ENCODE assay signal across 11 cellular contexts in the genomic region with DNA sequence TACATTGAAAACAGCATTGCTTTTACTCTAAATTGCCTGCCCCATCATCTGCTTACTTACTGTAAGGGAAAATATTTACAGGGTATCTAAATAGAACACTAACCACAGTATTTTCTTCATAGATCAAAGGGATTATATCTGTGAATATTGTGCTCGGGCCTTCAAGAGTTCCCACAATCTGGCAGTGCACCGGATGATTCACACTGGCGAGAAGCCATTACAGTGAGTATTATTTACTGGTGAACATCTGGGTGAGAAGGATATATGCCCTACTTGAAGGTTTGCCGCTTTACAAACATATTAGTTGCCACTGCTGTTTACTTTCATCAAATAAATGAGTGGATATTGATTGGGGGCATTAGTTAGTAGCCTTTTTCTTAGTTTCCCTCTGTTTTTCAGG. TPM values are rescaled to one million over a fixed set of nuclear protein-coding genes. Genes with fewer than 3 reads are reported as not detected.
DNase-seq lines count a peak whose midpoint lies in the region; ATAC-seq, FAIRE-seq and TF ChIP-seq lines count a peak whose summit lies in the region.
"Had no signal": no experiment of that assay in that cellular context is flagged by ENCODE, and none has a peak within 500 bp of the region (broad histone marks: within the 10 kb centered on the region; RNA-seq: fewer than 3 reads in every experiment).

No MANE protein-coding gene starts in this region.

- no peak overlapping the region for H2BK120ac ChIP-seq in IMR-90 (ENCODE audit: low read depth, low read length)

- peaks cover 7% of the 10 kb centered on the region for H3K4me1 Mint-ChIP-seq in T-helper 17 cell

- H3K4me1 ChIP-seq in IMR-90 (ENCODE audit: control insufficient read depth, insufficient read depth, low read length) (peaks cover 4% of the 10 kb centered on the region), endothelial cell of umbilical vein (ENCODE audit: control insufficient read depth, extremely low read depth, insufficient read depth, low read length) (no peaks in the 10 kb centered on the region)
- H3K4me1 ChIP-seq: Caco-2 had no signal

- H3K56ac ChIP-seq in IMR-90 (ENCODE audit: extremely low read depth, insufficient read depth, low read length), result no peak overlapping the region

- no peaks in the 10 kb centered on the region for H3K27me3 ChIP-seq in IMR-90 (ENCODE audit: control insufficient read depth, insufficient read depth, low read length)
- H3K27me3 ChIP-seq in endothelial cell of umbilical vein (ENCODE audit: control insufficient read depth in 2 of 2, insufficient read depth in 2 of 2, low read length in 2 of 2), result no peaks in the 10 kb centered on the region

- no peak overlapping the region for H4K91ac ChIP-seq in IMR-90 (ENCODE audit: insufficient read depth, low read depth, low read length)

- in situ Hi-C loops in IMR-90 (cut with MboI; ENCODE audit: low sequenced_read_pairs), result no loop called here

- no peaks in the 10 kb centered on the region for H3K27me3 Mint-ChIP-seq in T-helper 17 cell

- H3K79me1 ChIP-seq in IMR-90 (ENCODE audit: low read depth in 1 of 2, low read length in 2 of 2), result peaks cover 40 to 44% of the 10 kb centered on the region in 2 experiments

- H3K27ac Mint-ChIP-seq in T-helper 17 cell, result no peak overlapping the region

- CTCF ChIA-PET in IMR-90 (lab: Yijun Ruan, JAX) (interaction anchor here (1.3 kb wide), 1 partner anchor 13 kb away, joined by 4 read pairs; no protein-coding TSS in a partner anchor), endothelial cell of umbilical vein (lab: Charles Lee) (interaction anchor here (2.4 kb wide), 1 partner anchor 12 kb away, joined by 13 read pairs; no protein-coding TSS in a partner anchor)

- no peak overlapping the region for H3K23ac ChIP-seq in IMR-90 (ENCODE audit: low read depth, low read length)

- TF ChIP-seq CTCF in AG09319 (IDR thresholded peaks at IDR 0.05; ENCODE audit: low read depth, low read length), result no peak
- no peak for TF ChIP-seq CTCF in IMR-90 (conservative IDR thresholded peaks at IDR 0.05; ENCODE audit: low read depth, low read length)
- no peak for TF ChIP-seq CTCF in endothelial cell of umbilical vein (IDR thresholded peaks at IDR 0.05; ENCODE audit: extremely low read depth in 1 of 2, insufficient read depth in 1 of 2, low read depth in 1 of 2, low read length in 2 of 2)

- H2BK15ac ChIP-seq in IMR-90 (ENCODE audit: low read depth, low read length), result no peak overlapping the region

- BruUV-seq in IMR-90 (replicated peaks; lab: Mats Ljungman, UMichigan), result no TSS peak
- BruUV-seq in endothelial cell of umbilical vein (replicated peaks; lab: Mats Ljungman, UMichigan), result no TSS peak

- no peaks in the 10 kb centered on the region for H3K79me2 ChIP-seq in endothelial cell of umbilical vein (ENCODE audit: control insufficient read depth, insufficient read depth, low read length)

- peak overlapping the region; percentile 16 for H2BK5ac ChIP-seq in IMR-90 (ENCODE audit: low read depth, low read length, poor library complexity, severe bottlenecking)

- H2BK20ac ChIP-seq in IMR-90 (ENCODE audit: low read depth, low read length), result no peak overlapping the region

- no peak overlapping the region for H3K4ac ChIP-seq in IMR-90 (ENCODE audit: low read depth, low read length)

- WGBS in IMR-90 (ENCODE audit: extremely low coverage in 2 of 2, insufficient read length in 1 of 2), 2 experiments, result no CpG with 5 or more reads among the region's 4 CpGs

- no peak overlapping the region for H2AK5ac ChIP-seq in IMR-90 (ENCODE audit: low read depth, low read length)

- peaks cover 13% of the 10 kb centered on the region for H3K36me3 Mint-ChIP-seq in T-helper 17 cell (ENCODE audit: low read depth)

- dilution Hi-C loops in IMR-90 (cut with HindIII; ENCODE audit: low sequenced_read_pairs, unreplicated experiment), result no loop called here
- dilution Hi-C loops in endothelial cell of umbilical vein (cut with MboI; ENCODE audit: extremely low pct_ligation_motif_present, low sequenced_read_pairs), result no loop called here

- H4K8ac ChIP-seq in IMR-90 (ENCODE audit: low read depth in 2 of 2, low read length in 2 of 2), result no peak overlapping the region

- no peak overlapping the region for H2AK9ac ChIP-seq in IMR-90 (replicated peaks; ENCODE audit: low read depth, low read length, poor library complexity)

- H4K20me1 ChIP-seq in IMR-90 (ENCODE audit: insufficient read depth, low read length), result 0 out of 2 replicates have a peak, but pooled peaks cover 3% of the 10 kb centered on the region
- no peaks in the 10 kb centered on the region for H4K20me1 ChIP-seq in endothelial cell of umbilical vein (replicated peaks; ENCODE audit: control insufficient read depth, extremely low read depth, insufficient read depth, low read length)

- intact Hi-C loops in IMR-90 (cut with micrococcal nuclease) (no loop called here), endothelial cell of umbilical vein (cut with micrococcal nuclease) (no loop called here)

- no peak overlapping the region for H3K4me3 Mint-ChIP-seq in T-helper 17 cell
- H3K4me3 Mint-ChIP-seq: stimulated activated effector memory CD8-positive, alpha-beta T cell treated with anti-CD3 and anti-CD28 coated beads, Interleukin-12 subunit alpha, Interleukin-12 subunit beta, amount 100 ng/mL, for 72 hours had no signal

- H3K14ac ChIP-seq in IMR-90 (replicated peaks; ENCODE audit: low read depth, low read length), result no peak overlapping the region

- H3K36me3 ChIP-seq in IMR-90 (ENCODE audit: control insufficient read depth, insufficient read depth, low read length) (peaks cover 31% of the 10 kb centered on the region), endothelial cell of umbilical vein (ENCODE audit: control insufficient read depth in 2 of 2, extremely low read depth in 1 of 2, insufficient read depth in 2 of 2, low read length in 2 of 2) (peaks cover 24 to 50% of the 10 kb centered on the region in 2 experiments)

- no peak overlapping the region for H3K27ac ChIP-seq in IMR-90 (ENCODE audit: insufficient read depth, low read length)
- H3K27ac ChIP-seq in endothelial cell of umbilical vein (ENCODE audit: insufficient read depth, low read depth, low read length), result no peak overlapping the region

- no peak overlapping the region for H2AFZ ChIP-seq in IMR-90 (replicated peaks; ENCODE audit: low read length, poor library complexity)
- H2AFZ ChIP-seq in endothelial cell of umbilical vein (ENCODE audit: low read depth, low read length), result no peak overlapping the region

- no peak for FAIRE-seq in endothelial cell of umbilical vein (lab: Jason Lieb, UNC)

- POLR2A ChIA-PET in IMR-90 (lab: Charles Lee; ENCODE audit: unreplicated experiment) (no interaction called here), endothelial cell of umbilical vein (lab: Charles Lee) (no interaction called here)

- H4K5ac ChIP-seq in IMR-90 (ENCODE audit: low read depth, low read length), result no peak overlapping the region

- TF ChIP-seq POLR2A in IMR-90 (IDR thresholded peaks at IDR 0.05; ENCODE audit: low read depth, low read length) (no peak), endothelial cell of umbilical vein (IDR thresholded peaks at IDR 0.05; ENCODE audit: low read depth, low read length) (no peak)

- TF ChIP-seq RAD21 in IMR-90 (IDR thresholded peaks at IDR 0.05; ENCODE audit: low read length), result no peak

- DNase-seq in AG09319 (ENCODE audit: extremely low read depth, low read depth) (peak; percentile 67), IMR-90 (peak; percentile 95), endothelial cell of umbilical vein (ENCODE audit: low read depth, low spot score) (peak; percentile 30), mucosa of gallbladder (ENCODE audit: low spot score) (peak; percentile 41), T-helper 17 cell (no peak), SK-N-DZ (ENCODE audit: low spot score) (no peak)
- DNase-seq: Caco-2 had no signal

- H3K4me2 ChIP-seq in IMR-90 (ENCODE audit: low read depth, low read length), result no peak overlapping the region
- no peak overlapping the region for H3K4me2 ChIP-seq in endothelial cell of umbilical vein (ENCODE audit: insufficient read depth, low read length)

- no peak overlapping the region for H3K9ac ChIP-seq in IMR-90 (ENCODE audit: low read depth, low read length)
- H3K9ac ChIP-seq in endothelial cell of umbilical vein (replicated peaks; ENCODE audit: extremely low read depth, insufficient read depth, low read length), result no peak overlapping the region

- peak; percentile 86 for ATAC-seq in IMR-90 (ENCODE audit: low read depth)
- ATAC-seq in T-helper 17 cell, result no peak
- no peak for ATAC-seq in HG03571 (IDR thresholded peaks at IDR 0.05; ENCODE audit: unreplicated experiment)
- no peak for ATAC-seq in HG03439 (IDR thresholded peaks at IDR 0.05; ENCODE audit: unreplicated experiment)
- ATAC-seq: left lobe of liver; stimulated activated effector memory CD8-positive, alpha-beta T cell treated with anti-CD3 and anti-CD28 coated beads, Interleukin-12 subunit alpha, Interleukin-12 subunit beta, amount 100 ng/mL, for 72 hours had no signal

- H3K18ac ChIP-seq in IMR-90 (ENCODE audit: low read depth, low read length), result no peak overlapping the region

- H3K9me3 ChIP-seq in IMR-90 (ENCODE audit: control insufficient read depth, insufficient read depth, low read length), result no peaks in the 10 kb centered on the region
- H3K9me3 ChIP-seq in endothelial cell of umbilical vein (replicated peaks; ENCODE audit: control insufficient read depth, insufficient read depth, low read length), result no peaks in the 10 kb centered on the region
- no peaks in the 10 kb centered on the region for H3K9me3 ChIP-seq in T-helper 17 cell (ENCODE audit: control insufficient read depth, low read length, poor library complexity, severe bottlenecking)
- H3K9me3 ChIP-seq: Caco-2 had no signal

- no peak overlapping the region for H3K4me3 ChIP-seq in IMR-90 (ENCODE audit: insufficient read depth, low read depth, low read length)
- H3K4me3 ChIP-seq in endothelial cell of umbilical vein (replicated peaks in 1 of 3; ENCODE audit: insufficient read depth in 1 of 3, low read depth in 1 of 3, low read length in 3 of 3), result no peak overlapping the region

- H3K9me1 ChIP-seq in IMR-90 (ENCODE audit: insufficient read depth, low read length) (peaks cover 5% of the 10 kb centered on the region; the same call in 1 of the 2 replicates), endothelial cell of umbilical vein (replicated peaks; ENCODE audit: control insufficient read depth, extremely low read depth, insufficient read depth, low read length) (no peaks in the 10 kb centered on the region)

RNA-seq across cellular contexts. Expression of a gene that starts 5.9 kb away (rescaled TPM):
- total RNA-seq in IMR-90 (2012; rRNA removed) (2.3 and 3.3 TPM in 2 replicates), endothelial cell of umbilical vein (2.9 and 3.3 TPM in 2 replicates), mucosa of gallbladder (0.60 TPM), T-helper 17 cell (1 to 10 TPM; 3.8 to 4.3 TPM)
- polyA plus RNA-seq in IMR-90 (2012; rRNA removed) (1.1 and 1.2 TPM in 2 replicates), endothelial cell of umbilical vein (0.53 and 0.84 TPM in 2 replicates)
- polyA plus RNA-seq in IMR-90 (2012; cell fraction: cytosol; rRNA removed), result 0.08 and 0.39 TPM in 2 replicates
- 0.91 and 5.2 TPM in 2 replicates for polyA plus RNA-seq in IMR-90 (2012; cell fraction: nucleus; rRNA removed; ENCODE audit: low replicate concordance)
- polyA plus RNA-seq in endothelial cell of umbilical vein (2011; cell fraction: cytosol; rRNA removed), result 0.52 and 0.61 TPM in 2 replicates
- polyA plus RNA-seq in endothelial cell of umbilical vein (2011; cell fraction: nucleus; rRNA removed), result 6.8 and 7.6 TPM in 2 replicates
- 0.83 and 1.9 TPM in 2 replicates for polyA plus RNA-seq in endothelial cell of umbilical vein (2012)
- polyA minus RNA-seq in endothelial cell of umbilical vein, result 6.5 and 7.7 TPM in 2 replicates
- 1.5 TPM for polyA minus RNA-seq in endothelial cell of umbilical vein (2011; cell fraction: cytosol; rRNA and poly(A)+ RNA removed)
- 19.7 and 26.8 TPM in 2 replicates for polyA minus RNA-seq in endothelial cell of umbilical vein (2011; cell fraction: nucleus; rRNA and poly(A)+ RNA removed)
- polyA plus RNA-seq in SK-N-DZ (2014; cell fraction: cytosol; rRNA removed), result 0.66 and 1.2 TPM in 2 replicates
- polyA plus RNA-seq in SK-N-DZ (2014; cell fraction: nucleus; rRNA removed), result 2.5 and 7.0 TPM in 2 replicates

RNA-seq across cellular contexts. Expression of a gene that starts 37.7 kb away (rescaled TPM):
- total RNA-seq in IMR-90 (2012; rRNA removed), result 25.3 and 43.0 TPM in 2 replicates
- polyA plus RNA-seq in IMR-90 (2012; rRNA removed), result 18.1 and 20.7 TPM in 2 replicates
- polyA plus RNA-seq in IMR-90 (2012; cell fraction: cytosol; rRNA removed), result 3.4 and 5.3 TPM in 2 replicates
- polyA plus RNA-seq in IMR-90 (2012; cell fraction: nucleus; rRNA removed; ENCODE audit: low replicate concordance), result 2.9 and 18.9 TPM in 2 replicates
- 51.0 and 52.0 TPM in 2 replicates for total RNA-seq in endothelial cell of umbilical vein
- polyA plus RNA-seq in endothelial cell of umbilical vein, result 13.3 and 20.2 TPM in 2 replicates
- polyA plus RNA-seq in endothelial cell of umbilical vein (2011; cell fraction: cytosol; rRNA removed), result 17.8 and 18.3 TPM in 2 replicates
- 21.5 and 33.6 TPM in 2 replicates for polyA plus RNA-seq in endothelial cell of umbilical vein (2011; cell fraction: nucleus; rRNA removed)
- 28.3 and 40.7 TPM in 2 replicates for polyA plus RNA-seq in endothelial cell of umbilical vein (2012)
- polyA minus RNA-seq in endothelial cell of umbilical vein, result 35.3 and 36.9 TPM in 2 replicates
- polyA minus RNA-seq in endothelial cell of umbilical vein (2011; cell fraction: cytosol; rRNA and poly(A)+ RNA removed), result 29.9 TPM
- 26.0 and 35.7 TPM in 2 replicates for polyA minus RNA-seq in endothelial cell of umbilical vein (2011; cell fraction: nucleus; rRNA and poly(A)+ RNA removed)
- total RNA-seq in mucosa of gallbladder, result 46.9 TPM
- total RNA-seq in T-helper 17 cell, result 10 to 100 TPM; 36.1 to 43.2 TPM
- 31.9 and 34.6 TPM in 2 replicates for polyA plus RNA-seq in SK-N-DZ (2014; cell fraction: cytosol; rRNA removed)
- 31.5 and 38.6 TPM in 2 replicates for polyA plus RNA-seq in SK-N-DZ (2014; cell fraction: nucleus; rRNA removed)

RNA-seq across cellular contexts. Expression of a gene that starts 40.9 kb away (rescaled TPM):
- total RNA-seq in IMR-90 (2012; rRNA removed) (11.9 and 13.4 TPM in 2 replicates), endothelial cell of umbilical vein (3.9 and 6.2 TPM in 2 replicates), mucosa of gallbladder (11.8 TPM), T-helper 17 cell (10 to 100 TPM; 92.8 to 99.8 TPM)
- polyA plus RNA-seq in IMR-90 (2012; rRNA removed) (15.2 and 15.7 TPM in 2 replicates), endothelial cell of umbilical vein (5.1 and 6.2 TPM in 2 replicates)
- polyA plus RNA-seq in IMR-90 (2012; cell fraction: cytosol; rRNA removed), result 6.9 and 10.3 TPM in 2 replicates
- polyA plus RNA-seq in IMR-90 (2012; cell fraction: nucleus; rRNA removed; ENCODE audit: low replicate concordance), result 8.6 and 12.5 TPM in 2 replicates
- polyA plus RNA-seq in endothelial cell of umbilical vein (2011; cell fraction: cytosol; rRNA removed), result 5.1 and 5.7 TPM in 2 replicates
- 13.2 and 13.7 TPM in 2 replicates for polyA plus RNA-seq in endothelial cell of umbilical vein (2011; cell fraction: nucleus; rRNA removed)
- 10.0 and 23.0 TPM in 2 replicates for polyA plus RNA-seq in endothelial cell of umbilical vein (2012)
- polyA minus RNA-seq in endothelial cell of umbilical vein, result 7.2 and 14.9 TPM in 2 replicates
- polyA minus RNA-seq in endothelial cell of umbilical vein (2011; cell fraction: cytosol; rRNA and poly(A)+ RNA removed), result not detected
- 10.9 and 17.5 TPM in 2 replicates for polyA minus RNA-seq in endothelial cell of umbilical vein (2011; cell fraction: nucleus; rRNA and poly(A)+ RNA removed)
- polyA plus RNA-seq in SK-N-DZ (2014; cell fraction: cytosol; rRNA removed), result 1.8 TPM in 2 replicates
- polyA plus RNA-seq in SK-N-DZ (2014; cell fraction: nucleus; rRNA removed), result 6.1 and 6.5 TPM in 2 replicates

Comparison
In these comparisons a context has a peak if more than half of its experiments do, and no peak if none do; other contexts are left out.
1. DNase-seq: peak in AG09319 (single experiment), IMR-90 (single experiment), endothelial cell of umbilical vein (single experiment) and mucosa of gallbladder (single experiment); none in T-helper 17 cell (0 of 3) and SK-N-DZ (single experiment).